ENCODE assay signal across 1 cellular context in the genomic region with DNA sequence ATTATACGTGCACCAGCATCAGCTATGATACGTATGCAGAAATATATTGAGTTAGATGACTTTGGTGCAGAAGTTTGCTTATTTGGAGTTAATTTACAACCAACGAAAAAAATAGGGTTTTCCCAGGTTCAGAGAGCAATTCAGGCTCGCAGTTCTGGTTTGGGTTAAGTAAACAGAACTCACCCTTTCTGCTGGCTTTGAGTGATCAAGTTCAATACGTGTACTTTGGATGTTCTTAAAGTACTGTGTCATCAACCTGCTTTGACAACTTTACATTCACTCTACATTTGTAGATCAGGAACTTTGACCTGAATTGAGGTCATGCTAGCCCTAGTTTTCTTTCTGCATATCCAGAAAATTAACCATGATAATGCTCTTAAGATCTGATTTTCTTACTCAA.
A peak's percentile ranks its signal among the peaks of the same experiment; 100 is the strongest.
TF ChIP-seq lines count a peak whose summit lies in the region.

No MANE protein-coding gene starts in this region.

TF ChIP-seq in HepG2, 621 proteins besides CTCF, POLR2A, EP300 and RAD21 (continued from another document):
- TF ChIP-seq GFI1 (CRISPR knock-in tag; IDR thresholded peaks at IDR 0.05; ENCODE audit: borderline replicate concordance): peak; percentile 61; the same call in 1 of the 2 replicates
- no peak for TF ChIP-seq RAD51 (IDR thresholded peaks at IDR 0.05; ENCODE audit: borderline replicate concordance)
- TF ChIP-seq, protein P1, sequence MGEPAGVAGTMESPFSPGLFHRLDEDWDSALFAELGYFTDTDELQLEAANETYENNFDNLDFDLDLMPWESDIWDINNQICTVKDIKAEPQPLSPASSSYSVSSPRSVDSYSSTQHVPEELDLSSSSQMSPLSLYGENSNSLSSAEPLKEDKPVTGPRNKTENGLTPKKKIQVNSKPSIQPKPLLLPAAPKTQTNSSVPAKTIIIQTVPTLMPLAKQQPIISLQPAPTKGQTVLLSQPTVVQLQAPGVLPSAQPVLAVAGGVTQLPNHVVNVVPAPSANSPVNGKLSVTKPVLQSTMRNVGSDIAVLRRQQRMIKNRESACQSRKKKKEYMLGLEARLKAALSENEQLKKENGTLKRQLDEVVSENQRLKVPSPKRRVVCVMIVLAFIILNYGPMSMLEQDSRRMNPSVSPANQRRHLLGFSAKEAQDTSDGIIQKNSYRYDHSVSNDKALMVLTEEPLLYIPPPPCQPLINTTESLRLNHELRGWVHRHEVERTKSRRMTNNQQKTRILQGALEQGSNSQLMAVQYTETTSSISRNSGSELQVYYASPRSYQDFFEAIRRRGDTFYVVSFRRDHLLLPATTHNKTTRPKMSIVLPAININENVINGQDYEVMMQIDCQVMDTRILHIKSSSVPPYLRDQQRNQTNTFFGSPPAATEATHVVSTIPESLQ (CRISPR knock-in tag; conservative IDR thresholded peaks at IDR 0.05): 0 out of 2 replicates have a peak, but pooled peaks have one; percentile 43
- TF ChIP-seq, protein P2, sequence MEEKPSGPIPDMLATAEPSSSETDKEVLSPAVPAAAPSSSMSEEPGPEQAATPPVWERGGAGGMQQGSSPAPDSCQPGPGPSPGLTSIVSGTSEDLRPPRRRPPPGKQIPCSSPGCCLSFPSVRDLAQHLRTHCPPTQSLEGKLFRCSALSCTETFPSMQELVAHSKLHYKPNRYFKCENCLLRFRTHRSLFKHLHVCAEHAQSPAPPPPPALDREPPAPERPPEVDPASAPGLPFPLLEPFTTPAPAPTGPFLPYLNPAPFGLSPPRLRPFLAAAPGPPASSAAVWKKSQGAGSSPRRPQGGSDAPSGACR (CRISPR knock-in tag; IDR thresholded peaks at IDR 0.05): peak; percentile 85
- TF ChIP-seq SP4 (CRISPR knock-in tag; IDR thresholded peaks at IDR 0.05): no peak
- TF ChIP-seq CENPX (CRISPR knock-in tag; IDR thresholded peaks at IDR 0.05): no peak
- peak; percentile 45; the same call in 1 of the 2 replicates for TF ChIP-seq CEBPG (CRISPR knock-in tag; IDR thresholded peaks at IDR 0.05)
- TF ChIP-seq, protein P3, sequence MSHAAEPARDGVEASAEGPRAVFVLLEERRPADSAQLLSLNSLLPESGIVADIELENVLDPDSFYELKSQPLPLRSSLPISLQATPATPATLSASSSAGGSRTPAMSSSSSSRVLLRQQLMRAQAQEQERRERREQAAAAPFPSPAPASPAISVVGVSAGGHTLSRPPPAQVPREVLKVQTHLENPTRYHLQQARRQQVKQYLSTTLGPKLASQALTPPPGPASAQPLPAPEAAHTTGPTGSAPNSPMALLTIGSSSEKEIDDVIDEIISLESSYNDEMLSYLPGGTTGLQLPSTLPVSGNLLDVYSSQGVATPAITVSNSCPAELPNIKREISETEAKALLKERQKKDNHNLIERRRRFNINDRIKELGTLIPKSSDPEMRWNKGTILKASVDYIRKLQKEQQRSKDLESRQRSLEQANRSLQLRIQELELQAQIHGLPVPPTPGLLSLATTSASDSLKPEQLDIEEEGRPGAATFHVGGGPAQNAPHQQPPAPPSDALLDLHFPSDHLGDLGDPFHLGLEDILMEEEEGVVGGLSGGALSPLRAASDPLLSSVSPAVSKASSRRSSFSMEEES (CRISPR knock-in tag; IDR thresholded peaks at IDR 0.05): 0 out of 2 replicates have a peak, but pooled peaks have one; percentile 27
- TF ChIP-seq AKAP8 (CRISPR knock-in tag; IDR thresholded peaks at IDR 0.05): no peak
- TF ChIP-seq ZNF331 (CRISPR knock-in tag; IDR thresholded peaks at IDR 0.05): peak; percentile 87
- TF ChIP-seq ZBTB21 (CRISPR knock-in tag; IDR thresholded peaks at IDR 0.05): peak; percentile 57; the same call in 1 of the 2 replicates
- no peak for TF ChIP-seq ZNF530 (CRISPR knock-in tag; IDR thresholded peaks at IDR 0.05; ENCODE audit: low read depth)
- TF ChIP-seq, protein P4, sequence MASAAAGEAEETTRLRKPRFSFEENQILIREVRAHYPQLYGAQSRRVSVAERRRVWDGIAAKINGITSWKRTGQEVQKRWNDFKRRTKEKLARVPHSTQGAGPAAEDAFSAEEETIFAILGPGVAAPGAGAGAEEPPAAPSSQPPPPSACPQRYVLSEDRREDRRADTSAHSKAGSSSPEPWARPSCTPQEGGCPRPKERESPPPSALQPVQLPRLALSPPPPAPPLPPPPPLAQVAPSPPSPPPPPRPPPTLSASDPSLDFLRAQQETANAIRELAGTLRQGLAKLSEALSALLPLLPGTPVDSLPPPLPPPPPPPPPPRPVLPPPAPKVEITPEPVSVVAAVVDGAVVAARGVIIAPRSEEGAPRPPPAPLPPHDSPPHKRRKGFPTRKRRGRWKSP (CRISPR knock-in tag; IDR thresholded peaks at IDR 0.05): 0 out of 2 replicates have a peak, but pooled peaks have one; percentile 24
- no peak for TF ChIP-seq KLF13 (CRISPR knock-in tag; IDR thresholded peaks at IDR 0.05)
- no peak for TF ChIP-seq ATF7 (IDR thresholded peaks at IDR 0.05)
- TF ChIP-seq ATF7 (CRISPR knock-in tag; IDR thresholded peaks at IDR 0.05): no peak
- no peak for TF ChIP-seq ZNF672 (CRISPR knock-in tag; IDR thresholded peaks at IDR 0.05)
- TF ChIP-seq ZNF670 (CRISPR knock-in tag; IDR thresholded peaks at IDR 0.05; ENCODE audit: borderline replicate concordance): no peak
- TF ChIP-seq GABPA (IDR thresholded peaks at IDR 0.05; ENCODE audit: low read depth, low read length): no peak
- 0 out of 2 replicates have a peak, but pooled peaks have one; percentile 34 for TF ChIP-seq GABPA (CRISPR knock-in tag; IDR thresholded peaks at IDR 0.05; ENCODE audit: low read depth)
- TF ChIP-seq, protein P5, sequence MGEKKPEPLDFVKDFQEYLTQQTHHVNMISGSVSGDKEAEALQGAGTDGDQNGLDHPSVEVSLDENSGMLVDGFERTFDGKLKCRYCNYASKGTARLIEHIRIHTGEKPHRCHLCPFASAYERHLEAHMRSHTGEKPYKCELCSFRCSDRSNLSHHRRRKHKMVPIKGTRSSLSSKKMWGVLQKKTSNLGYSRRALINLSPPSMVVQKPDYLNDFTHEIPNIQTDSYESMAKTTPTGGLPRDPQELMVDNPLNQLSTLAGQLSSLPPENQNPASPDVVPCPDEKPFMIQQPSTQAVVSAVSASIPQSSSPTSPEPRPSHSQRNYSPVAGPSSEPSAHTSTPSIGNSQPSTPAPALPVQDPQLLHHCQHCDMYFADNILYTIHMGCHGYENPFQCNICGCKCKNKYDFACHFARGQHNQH (CRISPR knock-in tag; IDR thresholded peaks at IDR 0.05): peak; percentile 66; the same call in 1 of the 2 replicates
